Comparison of ENCODE assay signal across 13 cellular contexts in the genomic region with DNA sequence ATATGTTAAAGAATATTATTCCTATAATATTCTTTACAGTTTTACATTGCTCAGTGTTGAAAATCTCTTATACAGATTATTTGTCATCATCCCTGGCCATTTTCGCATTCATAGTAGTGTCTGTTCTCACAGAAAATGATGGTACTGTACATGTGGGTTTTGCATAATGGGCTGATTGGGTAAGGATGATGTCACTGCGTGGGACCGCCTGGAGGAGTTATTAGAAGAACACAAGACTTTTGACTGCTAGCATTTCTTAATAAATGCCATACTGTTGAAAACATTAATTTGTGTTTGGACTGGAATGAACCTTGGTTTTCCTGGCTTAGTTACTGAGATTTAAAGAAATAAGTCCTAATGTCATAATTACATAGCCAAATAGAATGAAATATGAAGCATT. TPM values are rescaled to one million over a fixed set of nuclear protein-coding genes. Genes with fewer than 3 reads are reported as not detected.
A peak's percentile ranks its signal among the peaks of the same experiment; 100 is the strongest.
DNase-seq lines count a peak whose midpoint lies in the region; ATAC-seq, FAIRE-seq and TF ChIP-seq lines count a peak whose summit lies in the region.
"Had no signal": no experiment of that assay in that cellular context is flagged by ENCODE, and none has a peak within 500 bp of the region (broad histone marks: within the 10 kb centered on the region; RNA-seq: fewer than 3 reads in every experiment).

No MANE protein-coding gene starts in this region.

- H3K27me3 ChIP-seq in lower lobe of right lung (ENCODE audit: low read depth) (no peaks in the 10 kb centered on the region), uterus (no peaks in the 10 kb centered on the region)

- FAIRE-seq in D721Med (lab: Jason Lieb, UNC): no peak
- FAIRE-seq: HepG2 had no signal

- CTCF ChIA-PET in activated naive CD4-positive, alpha-beta T cell treated with anti-CD3 and anti-CD28 coated beads, Interleukin-2, amount 10 ng/mL, durations not matched to agents 7 days and 5 days (lab: Charles Lee): no interaction called here

- TF ChIP-seq CTCF in coronary artery (IDR thresholded peaks at IDR 0.05) (no peak), lower lobe of right lung (IDR thresholded peaks at IDR 0.05) (no peak), uterus (IDR thresholded peaks at IDR 0.05) (no peak), D721Med (IDR thresholded peaks at IDR 0.05; ENCODE audit: insufficient read depth, missing control alignments) (no peak)

- H3K4me1 ChIP-seq in lower lobe of right lung (peaks cover 6% of the 10 kb centered on the region), uterus (peaks cover 0 to 19% of the 10 kb centered on the region in 2 donors)

- no peaks in the 10 kb centered on the region for H3K9me3 Mint-ChIP-seq in activated naive CD4-positive, alpha-beta T cell treated with anti-CD3 and anti-CD28 coated beads, Interleukin-2, amount 50 U/mL, for 24 hours
- no peaks in the 10 kb centered on the region for H3K9me3 Mint-ChIP-seq in activated naive CD4-positive, alpha-beta T cell treated with anti-CD3 and anti-CD28 coated beads, Interleukin-2, amount 10 ng/mL, durations not matched to agents 7 days and 5 days

- H3K4me3 Mint-ChIP-seq in activated naive CD4-positive, alpha-beta T cell treated with anti-CD3 and anti-CD28 coated beads, Interleukin-2, amount 50 U/mL, for 24 hours: no peak overlapping the region
- no peak overlapping the region for H3K4me3 Mint-ChIP-seq in activated naive CD4-positive, alpha-beta T cell treated with anti-CD3 and anti-CD28 coated beads, Interleukin-2, amount 10 ng/mL, durations not matched to agents 7 days and 5 days
- H3K4me3 Mint-ChIP-seq: brain had no signal

- H3K27ac Mint-ChIP-seq in activated naive CD4-positive, alpha-beta T cell treated with anti-CD3 and anti-CD28 coated beads, Interleukin-2, amount 50 U/mL, for 24 hours: peak overlapping the region; percentile 10
- H3K27ac Mint-ChIP-seq in activated naive CD4-positive, alpha-beta T cell treated with anti-CD3 and anti-CD28 coated beads, Interleukin-2, amount 10 ng/mL, durations not matched to agents 7 days and 5 days: no peak overlapping the region

- no peak for DNase-seq in activated naive CD4-positive, alpha-beta T cell treated with anti-CD3 and anti-CD28 coated beads, Interleukin-2, amount 10 ng/mL, durations not matched to agents 7 days and 5 days
- DNase-seq in coronary artery (ENCODE audit: low spot score): no peak
- peak; percentile 53 for DNase-seq in lower lobe of right lung
- peak; percentile 75 to 86 for DNase-seq in uterus
- no peak for DNase-seq in NCI-H2227 treated with DMSO at 0.1 percent for 48 hours (lab: John Stamatoyannopoulos, UW)
- no peak for DNase-seq in D721Med (ENCODE audit: insufficient read length, low spot score)
- DNase-seq: 8988T; activated CD8-positive, alpha-beta memory T cell treated with anti-CD3 and anti-CD28 coated beads for 24 hours; NCI-H446 had no signal

- H3K27me3 Mint-ChIP-seq in activated naive CD4-positive, alpha-beta T cell treated with anti-CD3 and anti-CD28 coated beads, Interleukin-2, amount 50 U/mL, for 24 hours: no peaks in the 10 kb centered on the region
- H3K27me3 Mint-ChIP-seq in activated naive CD4-positive, alpha-beta T cell treated with anti-CD3 and anti-CD28 coated beads, Interleukin-2, amount 10 ng/mL, durations not matched to agents 7 days and 5 days: no peaks in the 10 kb centered on the region
- H3K27me3 Mint-ChIP-seq: brain had no signal

- H3K36me3 ChIP-seq in lower lobe of right lung: peaks cover 6% of the 10 kb centered on the region
- H3K36me3 ChIP-seq in uterus: no peaks in the 10 kb centered on the region

- H3K4me1 Mint-ChIP-seq in activated naive CD4-positive, alpha-beta T cell treated with anti-CD3 and anti-CD28 coated beads, Interleukin-2, amount 50 U/mL, for 24 hours: peaks cover 52% of the 10 kb centered on the region
- H3K4me1 Mint-ChIP-seq in activated naive CD4-positive, alpha-beta T cell treated with anti-CD3 and anti-CD28 coated beads, Interleukin-2, amount 10 ng/mL, durations not matched to agents 7 days and 5 days: peaks cover 10% of the 10 kb centered on the region

- no peaks in the 10 kb centered on the region for H3K9me3 ChIP-seq in lower lobe of right lung
- H3K9me3 ChIP-seq in uterus: no peaks in the 10 kb centered on the region

- peaks cover 7% of the 10 kb centered on the region for H3K36me3 Mint-ChIP-seq in activated naive CD4-positive, alpha-beta T cell treated with anti-CD3 and anti-CD28 coated beads, Interleukin-2, amount 50 U/mL, for 24 hours
- H3K36me3 Mint-ChIP-seq in activated naive CD4-positive, alpha-beta T cell treated with anti-CD3 and anti-CD28 coated beads, Interleukin-2, amount 10 ng/mL, durations not matched to agents 7 days and 5 days: peaks cover 5% of the 10 kb centered on the region

- intact Hi-C loops in lower lobe of right lung (cut with DNase I) (no loop called here), uterus (cut with DNase I; ENCODE audit: low total_unique reads) (no loop called here)

- no peak for TF ChIP-seq POLR2A in uterus (IDR thresholded peaks at IDR 0.05)

- no peak for ATAC-seq in lower lobe of right lung
- no peak for ATAC-seq in GM19463 (IDR thresholded peaks at IDR 0.05; ENCODE audit: unreplicated experiment)
- ATAC-seq: HepG2 had no signal

- H3K27ac ChIP-seq in coronary artery (peak overlapping the region; percentile 52 to 66), lower lobe of right lung (no peak overlapping the region), uterus (peak overlapping the region; percentile 61 to 75)

- H3K4me3 ChIP-seq in coronary artery (no peak overlapping the region), lower lobe of right lung (no peak overlapping the region), uterus (no peak overlapping the region)

RNA-seq across cellular contexts. Expression of a gene that starts 20.3 kb away (rescaled TPM):
- total RNA-seq in lower lobe of right lung (35.7 TPM), uterus (100 to 1,000 TPM in 2 of 4 donors, 10 to 100 TPM in 2; 73.5 to 108 (median 100) TPM)

Comparison
In these comparisons a context has a peak if more than half of its experiments do, and no peak if none do; other contexts are left out.
1. DNase-seq: peak in lower lobe of right lung (single experiment) and uterus (2 of 2); none in activated naive CD4-positive, alpha-beta T cell treated with anti-CD3 and anti-CD28 coated beads, Interleukin-2, amount 10 ng/mL, durations not matched to agents 7 days and 5 days (single experiment), coronary artery (single experiment), NCI-H2227 treated with DMSO at 0.1 percent for 48 hours (single experiment) and D721Med (single experiment).